ENCODE assay signal across 8 cellular contexts in genomic region chr2:5691659-5692529, GRCh38. TPM values are rescaled to one million over a fixed set of nuclear protein-coding genes. Genes with fewer than 3 reads are reported as not detected.
DNase-seq lines count a peak whose midpoint lies in the region; ATAC-seq and TF ChIP-seq lines count a peak whose summit lies in the region.

Gene SOX11, plus strand, starts transcription at chr2:5692384. Its CDS starts 338 bp downstream, at chr2:5692722.

- H3K4me1 ChIP-seq in upper lobe of left lung (peaks cover 32 to 46% (median 40%) of the 10 kb centered on the region in 4 donors), PC-3 (ENCODE audit: insufficient read depth, low read length) (no peaks in the 10 kb centered on the region)

- no peak for TF ChIP-seq POLR2A in upper lobe of left lung (IDR thresholded peaks at IDR 0.05)

- no peaks in the 10 kb centered on the region for H3K9me3 ChIP-seq in upper lobe of left lung
- H3K9me3 ChIP-seq in PC-3 (ENCODE audit: low read length), result no peaks in the 10 kb centered on the region

- H3K79me2 ChIP-seq in PC-3 (ENCODE audit: low read length), result no peaks in the 10 kb centered on the region

- WGBS in upper lobe of left lung, 2 donors, result 2 to 3% methylated on average over 18 to 41 of the region's 100 CpGs

- TF ChIP-seq CTCF in upper lobe of left lung (IDR thresholded peaks at IDR 0.05) (no peak), PC-3 (conservative IDR thresholded peaks at IDR 0.05; ENCODE audit: low read depth, low read length) (no peak)

- H3K27ac ChIP-seq in upper lobe of left lung (no peak within 1 kb of the TSS), PC-3 (ENCODE audit: low read length) (no peak within 1 kb of the TSS)

- no peak within 1 kb of the TSS for H3K9ac ChIP-seq in PC-3 (ENCODE audit: low read length)

- BruUV-seq in PC-3 (replicated peaks; lab: Mats Ljungman, UMichigan), result no TSS peak

- intact Hi-C loops in PC-3 (cut with micrococcal nuclease), result no loop called here

- no peak for TF ChIP-seq EP300 in upper lobe of left lung (IDR thresholded peaks at IDR 0.05)

- POLR2A ChIA-PET in PC-3 (lab: Charles Lee; ENCODE audit: unreplicated experiment), result no interaction called here

- no peaks in the 10 kb centered on the region for H3F3A ChIP-seq in PC-3 (ENCODE audit: low read length, unreplicated experiment)

- no peaks in the 10 kb centered on the region for H3K9me2 ChIP-seq in PC-3 (replicated peaks; ENCODE audit: low read length)

- ATAC-seq in upper lobe of left lung (ENCODE audit: low FRiP score in 2 of 2) (peak in 1 of 2 donors; percentile 20), PC-3 (no peak)

- H3K4me2 ChIP-seq in PC-3 (ENCODE audit: low read length), result no peak within 1 kb of the TSS

- in situ Hi-C loops in G401 (cut with HindIII; ENCODE audit: low sequenced_read_pairs), result no loop called here

- H4K20me1 ChIP-seq in PC-3 (ENCODE audit: low read length), result no peaks in the 10 kb centered on the region

- no peak within 1 kb of the TSS for H2AFZ ChIP-seq in PC-3 (ENCODE audit: low read length)

- H3K27me3 ChIP-seq in upper lobe of left lung, result peaks cover 3 to 51% (median 30%) of the 10 kb centered on the region in 4 donors
- H3K27me3 ChIP-seq in PC-3 (ENCODE audit: low read length), result no peaks in the 10 kb centered on the region

- DNase-seq in Ammon's horn (ENCODE audit: low spot score) (peak; percentile 51), NCI-H1436 treated with DMSO at 0.1 percent for 48 hours (lab: John Stamatoyannopoulos, UW) (peak; percentile 91), astrocyte of the hippocampus (ENCODE audit: low read depth, low spot score) (peak; percentile 98), islet precursor cell (peak; percentile 96), upper lobe of left lung (peak in 1 of 2 donors; percentile 77), EL (no peak), PC-3 (no peak), G401 (ENCODE audit: low spot score) (no peak)

- CTCF ChIA-PET in PC-3 (lab: Charles Lee), result no interaction called here

- H3K4me3 ChIP-seq in upper lobe of left lung (peak within 1 kb of the TSS in 3 of 4 donors; percentile 30 to 39 (median 37)), PC-3 (ENCODE audit: low read length) (no peak within 1 kb of the TSS)

- H3K36me3 ChIP-seq in upper lobe of left lung (no peaks in the 10 kb centered on the region), PC-3 (ENCODE audit: low read depth, low read length) (no peaks in the 10 kb centered on the region)

RNA-seq across cellular contexts. Expression of gene SOX11, which starts in this region (rescaled TPM):
- total RNA-seq in upper lobe of left lung, result under 1 TPM in 2 of 6 donors, not detected in 4; 0.06 to 0.13 TPM
- total RNA-seq in PC-3 (2014; rRNA removed), result not detected in 2 replicates
- total RNA-seq in G401 (2014; rRNA removed; shearing (Covaris generic)), result not detected in 2 replicates

Comparison
In these comparisons a context has a peak if more than half of its experiments do, and no peak if none do; other contexts are left out.
1. DNase-seq: peak in Ammon's horn (single experiment), NCI-H1436 treated with DMSO at 0.1 percent for 48 hours (single experiment), astrocyte of the hippocampus (single experiment) and islet precursor cell (single experiment); none in EL (single experiment), PC-3 (single experiment) and G401 (single experiment).